9 cellular contexts compared by ENCODE assay signal in the genomic region with DNA sequence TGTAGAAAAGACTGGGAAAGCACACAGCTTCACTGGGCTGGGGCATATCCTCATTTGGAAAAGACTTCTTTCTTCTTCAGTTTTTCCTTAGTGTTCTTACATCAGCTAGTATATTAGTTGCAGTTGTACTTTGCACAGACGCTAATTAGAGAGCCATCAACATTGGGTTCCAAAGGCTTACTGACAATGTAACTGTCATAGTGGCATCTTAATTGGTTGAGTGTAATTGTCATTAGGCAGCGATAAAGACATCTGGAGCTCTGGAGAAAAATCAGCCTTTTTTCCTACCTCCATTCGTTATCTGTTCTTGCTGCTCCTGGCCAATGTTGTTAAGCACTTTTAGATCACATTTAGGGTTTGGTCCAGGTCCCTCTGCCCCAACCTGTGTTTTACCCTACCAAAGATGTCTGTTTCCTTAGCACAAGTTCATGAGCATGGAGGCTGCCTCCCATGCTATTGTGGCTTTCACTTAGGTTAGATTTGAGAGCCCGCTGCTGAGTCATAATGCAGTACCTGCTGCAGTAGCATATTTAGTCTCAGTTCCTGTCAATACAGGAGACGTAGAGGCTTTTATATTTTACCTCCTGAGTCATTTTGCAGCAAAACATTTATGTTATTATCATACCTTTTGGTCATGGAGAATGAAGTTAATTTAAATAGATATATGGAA. TPM values are rescaled to one million over a fixed set of nuclear protein-coding genes. Genes with fewer than 3 reads are reported as not detected.
A peak's percentile ranks its signal among the peaks of the same experiment; 100 is the strongest.
DNase-seq lines count a peak whose midpoint lies in the region; ATAC-seq lines count a peak whose summit lies in the region.
"Had no signal": no experiment of that assay in that cellular context is flagged by ENCODE, and none has a peak within 500 bp of the region (broad histone marks: within the 10 kb centered on the region; RNA-seq: fewer than 3 reads in every experiment).

No MANE protein-coding gene starts in this region.

- no peak overlapping the region for H3K4me3 Mint-ChIP-seq in activated CD4-positive, alpha-beta T cell treated with anti-CD3 and anti-CD28 coated beads for 36 hours
- no peak overlapping the region for H3K4me3 Mint-ChIP-seq in activated CD4-positive, alpha-beta memory T cell treated with anti-CD3 and anti-CD28 coated beads for 36 hours
- H3K4me3 Mint-ChIP-seq: IgD-negative memory B cell had no signal

- peaks cover 2% of the 10 kb centered on the region for H3K36me3 Mint-ChIP-seq in activated CD4-positive, alpha-beta T cell treated with anti-CD3 and anti-CD28 coated beads for 36 hours (ENCODE audit: low read depth)
- peaks cover 2% of the 10 kb centered on the region for H3K36me3 Mint-ChIP-seq in activated CD4-positive, alpha-beta memory T cell treated with anti-CD3 and anti-CD28 coated beads for 36 hours

- POLR2A ChIA-PET in activated CD4-positive, alpha-beta T cell treated with anti-CD3 and anti-CD28 coated beads for 36 hours (lab: Charles Lee): no interaction called here
- POLR2A ChIA-PET in activated CD4-positive, alpha-beta memory T cell treated with anti-CD3 and anti-CD28 coated beads for 36 hours (lab: Charles Lee): interaction anchor here (0.7 kb wide), 1 partner anchor 11 kb away, joined by 3 read pairs; no protein-coding TSS in a partner anchor

- H3K27me3 Mint-ChIP-seq in activated CD4-positive, alpha-beta T cell treated with anti-CD3 and anti-CD28 coated beads for 36 hours: no peaks in the 10 kb centered on the region
- no peaks in the 10 kb centered on the region for H3K27me3 Mint-ChIP-seq in activated CD4-positive, alpha-beta memory T cell treated with anti-CD3 and anti-CD28 coated beads for 36 hours
- H3K27me3 Mint-ChIP-seq: IgD-negative memory B cell had no signal

- CTCF ChIA-PET in activated CD4-positive, alpha-beta T cell treated with anti-CD3 and anti-CD28 coated beads for 36 hours (lab: Charles Lee): interaction anchor here (1.3 to 1.8 kb wide), 4 partner anchors 15 to 257 kb away, joined by 4 to 7 read pairs (median 5); no protein-coding TSS in a partner anchor
- CTCF ChIA-PET in activated CD4-positive, alpha-beta memory T cell treated with anti-CD3 and anti-CD28 coated beads for 36 hours (lab: Charles Lee): interaction anchor here (1.2 to 1.5 kb wide), 3 partner anchors 43 to 256 kb away, joined by 3 to 5 read pairs (median 4); no protein-coding TSS in a partner anchor

- intact Hi-C loops in activated CD4-positive, alpha-beta T cell treated with anti-CD3 and anti-CD28 coated beads for 36 hours (cut with DNase I, micrococcal nuclease): loop anchor here (1.0 to 10.0 kb wide), 4 partner anchors 38 to 225 kb away; partner anchors contain the start of genes RNFT2 (in 2 of the 2) and SPRING1 (in 2 of the 2)
- intact Hi-C loops in activated CD4-positive, alpha-beta memory T cell treated with anti-CD3 and anti-CD28 coated beads for 36 hours (cut with micrococcal nuclease): loop anchor here (1.0 to 5.0 kb wide), 4 partner anchors 36 to 258 kb away; partner anchors contain the start of genes RNFT2 and SPRING1

- peaks cover 40% of the 10 kb centered on the region for H3K4me1 Mint-ChIP-seq in activated CD4-positive, alpha-beta T cell treated with anti-CD3 and anti-CD28 coated beads for 36 hours
- peaks cover 34% of the 10 kb centered on the region for H3K4me1 Mint-ChIP-seq in activated CD4-positive, alpha-beta memory T cell treated with anti-CD3 and anti-CD28 coated beads for 36 hours (ENCODE audit: low read depth)

- peak; percentile 91 for ATAC-seq in activated CD4-positive, alpha-beta T cell treated with anti-CD3 and anti-CD28 coated beads for 36 hours
- peak; percentile 98 for ATAC-seq in HG02885 (IDR thresholded peaks at IDR 0.05; ENCODE audit: poor library complexity, unreplicated experiment)

- no peaks in the 10 kb centered on the region for H3K9me3 Mint-ChIP-seq in activated CD4-positive, alpha-beta T cell treated with anti-CD3 and anti-CD28 coated beads for 36 hours (ENCODE audit: low read depth)
- no peaks in the 10 kb centered on the region for H3K9me3 Mint-ChIP-seq in activated CD4-positive, alpha-beta memory T cell treated with anti-CD3 and anti-CD28 coated beads for 36 hours
- H3K9me3 Mint-ChIP-seq: IgD-negative memory B cell had no signal

- peak; percentile 81 for DNase-seq in activated CD4-positive, alpha-beta T cell treated with anti-CD3 and anti-CD28 coated beads for 36 hours
- no peak for DNase-seq in activated CD4-positive, alpha-beta T cell treated with anti-CD3 and anti-CD28 coated beads, Interleukin-2, amount 50 U/mL, for 1 hour
- peak; percentile 82 for DNase-seq in activated CD4-positive, alpha-beta memory T cell treated with anti-CD3 and anti-CD28 coated beads for 36 hours
- peak; percentile 13 to 41 (median 34) for DNase-seq in stimulated activated CD4-positive, alpha-beta T cell treated with anti-CD3 and anti-CD28 coated beads, TNF-alpha, amount 100 ng/mL, for 48 hours (ENCODE audit: low read depth in 3 of 3)
- no peak for DNase-seq in NCI-H2227 (lab: John Stamatoyannopoulos, UW; ENCODE audit: unreplicated experiment)
- DNase-seq in NOMO-1 treated with dmso at 0.1 percent for 144 hours (lab: John Stamatoyannopoulos, UW; ENCODE audit: unreplicated experiment): no peak
- DNase-seq in DMS 273 treated with DMSO at 0.1 percent for 48 hours (lab: John Stamatoyannopoulos, UW): no peak

- H3K27ac Mint-ChIP-seq in activated CD4-positive, alpha-beta T cell treated with anti-CD3 and anti-CD28 coated beads for 36 hours: no peak overlapping the region
- no peak overlapping the region for H3K27ac Mint-ChIP-seq in activated CD4-positive, alpha-beta memory T cell treated with anti-CD3 and anti-CD28 coated beads for 36 hours

RNA-seq across cellular contexts. Expression of gene FBXW8, which starts 49.2 kb away (rescaled TPM):
- total RNA-seq in activated CD4-positive, alpha-beta T cell treated with anti-CD3 and anti-CD28 coated beads for 36 hours: 1 to 10 TPM; 5.7 to 6.1 TPM
- total RNA-seq in activated CD4-positive, alpha-beta memory T cell treated with anti-CD3 and anti-CD28 coated beads for 36 hours: 1 to 10 TPM; 5.3 to 5.7 TPM

Comparison
In these comparisons a context has a peak if more than half of its experiments do, and no peak if none do; other contexts are left out.
1. DNase-seq: peak in activated CD4-positive, alpha-beta T cell treated with anti-CD3 and anti-CD28 coated beads for 36 hours (single experiment), activated CD4-positive, alpha-beta memory T cell treated with anti-CD3 and anti-CD28 coated beads for 36 hours (single experiment) and stimulated activated CD4-positive, alpha-beta T cell treated with anti-CD3 and anti-CD28 coated beads, TNF-alpha, amount 100 ng/mL, for 48 hours (3 of 3); none in activated CD4-positive, alpha-beta T cell treated with anti-CD3 and anti-CD28 coated beads, Interleukin-2, amount 50 U/mL, for 1 hour (single experiment), NCI-H2227 (single experiment), NOMO-1 treated with dmso at 0.1 percent for 144 hours (single experiment) and DMS 273 treated with DMSO at 0.1 percent for 48 hours (single experiment).